Comparison of ENCODE assay signal across 9 cellular contexts in the genomic region with DNA sequence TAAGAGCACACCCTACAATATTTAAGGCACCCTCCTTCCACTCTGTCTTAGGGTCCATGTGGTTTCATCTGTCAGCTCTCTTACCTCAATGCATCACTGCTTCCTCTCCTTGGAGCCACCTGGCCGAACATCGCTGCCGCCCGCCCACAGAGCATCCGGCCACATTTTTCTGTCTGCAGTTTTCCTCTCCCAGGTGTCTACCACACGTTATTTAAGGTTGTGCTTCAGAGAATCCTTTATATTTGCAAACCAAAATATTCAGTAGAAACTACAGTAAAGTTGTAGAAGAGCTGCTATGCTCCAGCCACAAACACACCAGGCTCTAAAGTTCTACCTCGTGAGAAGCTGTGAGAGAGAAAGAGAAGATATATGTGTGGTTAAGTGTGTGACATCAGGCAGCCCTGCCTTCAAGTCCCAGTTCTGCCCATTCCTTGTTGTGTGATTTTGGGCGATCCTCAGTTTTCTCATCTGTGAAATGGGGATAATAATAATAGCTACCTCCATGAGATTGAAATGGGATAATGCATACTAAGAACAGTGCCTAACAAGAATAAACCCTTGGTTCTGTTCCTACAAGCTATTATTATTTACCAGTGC.
DNase-seq lines count a peak whose midpoint lies in the region; ATAC-seq and TF ChIP-seq lines count a peak whose summit lies in the region.
"Had no signal": no experiment of that assay in that cellular context is flagged by ENCODE, and none has a peak within 500 bp of the region (broad histone marks: within the 10 kb centered on the region; RNA-seq: fewer than 3 reads in every experiment).

No MANE protein-coding gene starts in this region.

- peak; percentile 94 for DNase-seq in GM12865 (ENCODE audit: low read depth)
- peak; percentile 84 for DNase-seq in T follicular helper cell (ENCODE audit: low read depth)
- DNase-seq in activated naive CD8-positive, alpha-beta T cell treated with anti-CD3 and anti-CD28 coated beads, Interleukin-2, amount 50 U/mL, for 24 hours = peak; percentile 85
- peak; percentile 82 for DNase-seq in stimulated activated naive CD8-positive, alpha-beta T cell treated with anti-CD3 and anti-CD28 coated beads, Interleukin-15, Interleukin-2, amounts not matched to agents 100 U/mL and 50 U/mL, for 24 hours
- no peak for DNase-seq in NCI-H1436 (lab: John Stamatoyannopoulos, UW)
- no peak for DNase-seq in NCI-H82 (lab: John Stamatoyannopoulos, UW)
- no peak for DNase-seq in HuH-7.5 (ENCODE audit: low spot score)

- H3K4me1 Mint-ChIP-seq in activated naive CD8-positive, alpha-beta T cell treated with anti-CD3 and anti-CD28 coated beads, Interleukin-2, amount 50 U/mL, for 24 hours = peaks cover 82% of the 10 kb centered on the region
- H3K4me1 Mint-ChIP-seq: brain had no signal

- peak; percentile 63 for ATAC-seq in HG02623 (IDR thresholded peaks at IDR 0.05; ENCODE audit: unreplicated experiment)
- ATAC-seq in activated naive CD8-positive, alpha-beta T cell treated with anti-CD3 and anti-CD28 coated beads, Interleukin-2, amount 50 U/mL, for 24 hours = peak; percentile 70
- ATAC-seq in stimulated activated naive CD8-positive, alpha-beta T cell treated with anti-CD3 and anti-CD28 coated beads, Interleukin-15, Interleukin-2, amounts not matched to agents 100 U/mL and 50 U/mL, for 24 hours = peak; percentile 60

- no peaks in the 10 kb centered on the region for H3K36me3 Mint-ChIP-seq in activated naive CD8-positive, alpha-beta T cell treated with anti-CD3 and anti-CD28 coated beads, Interleukin-2, amount 50 U/mL, for 24 hours (ENCODE audit: low read depth)
- H3K36me3 Mint-ChIP-seq: brain had no signal

- H3K4me3 ChIP-seq in GM12865 (ENCODE audit: low read depth, low read length) = peak overlapping the region; percentile 7; the same call in 1 of the 2 replicates

- H3K27me3 Mint-ChIP-seq in activated naive CD8-positive, alpha-beta T cell treated with anti-CD3 and anti-CD28 coated beads, Interleukin-2, amount 50 U/mL, for 24 hours = no peaks in the 10 kb centered on the region

- no peaks in the 10 kb centered on the region for H3K9me3 Mint-ChIP-seq in activated naive CD8-positive, alpha-beta T cell treated with anti-CD3 and anti-CD28 coated beads, Interleukin-2, amount 50 U/mL, for 24 hours
- H3K9me3 Mint-ChIP-seq: brain had no signal

- H3K4me3 Mint-ChIP-seq in activated naive CD8-positive, alpha-beta T cell treated with anti-CD3 and anti-CD28 coated beads, Interleukin-2, amount 50 U/mL, for 24 hours = peak overlapping the region; percentile 78

- no peak for TF ChIP-seq CTCF in GM12865 (IDR thresholded peaks at IDR 0.05; ENCODE audit: insufficient read depth, low read depth, low read length, missing control alignments)

- peak overlapping the region; percentile 96 for H3K27ac Mint-ChIP-seq in activated naive CD8-positive, alpha-beta T cell treated with anti-CD3 and anti-CD28 coated beads, Interleukin-2, amount 50 U/mL, for 24 hours
- H3K27ac Mint-ChIP-seq: brain had no signal

Comparison
In these comparisons a context has a peak if more than half of its experiments do, and no peak if none do; other contexts are left out.
1. DNase-seq: peak in GM12865 (single experiment), T follicular helper cell (single experiment), activated naive CD8-positive, alpha-beta T cell treated with anti-CD3 and anti-CD28 coated beads, Interleukin-2, amount 50 U/mL, for 24 hours (single experiment) and stimulated activated naive CD8-positive, alpha-beta T cell treated with anti-CD3 and anti-CD28 coated beads, Interleukin-15, Interleukin-2, amounts not matched to agents 100 U/mL and 50 U/mL, for 24 hours (single experiment); none in NCI-H1436 (single experiment), NCI-H82 (single experiment) and HuH-7.5 (single experiment).
2. Peak in every context shown above with its lines, with median percentiles within 50 percentile points of each other: ATAC-seq.